25 cellular contexts compared by ENCODE assay signal in genomic region chr4:54647070-54647469, GRCh38. TPM values are rescaled to one million over a fixed set of nuclear protein-coding genes. Genes with fewer than 3 reads are reported as not detected.
DNase-seq lines count a peak whose midpoint lies in the region; ATAC-seq, FAIRE-seq and TF ChIP-seq lines count a peak whose summit lies in the region.
"Had no signal": no experiment of that assay in that cellular context is flagged by ENCODE, and none has a peak within 500 bp of the region (broad histone marks: within the 10 kb centered on the region; RNA-seq: fewer than 3 reads in every experiment).

No MANE protein-coding gene starts in this region.

- H3K4me1 ChIP-seq in IMR-90 (ENCODE audit: control insufficient read depth, insufficient read depth, low read length) = peaks cover 2% of the 10 kb centered on the region; the same call in 1 of the 2 replicates
- no peaks in the 10 kb centered on the region for H3K4me1 ChIP-seq in right atrium auricular region
- no peaks in the 10 kb centered on the region for H3K4me1 ChIP-seq in small intestine (ENCODE audit: control insufficient read depth in 2 of 2, insufficient read depth in 1 of 2, low read depth in 1 of 2, low read length in 1 of 2)
- H3K4me1 ChIP-seq: BLaER1, Caco-2 had no signal

- WGBS in IMR-90 (ENCODE audit: extremely low coverage in 2 of 2, insufficient read length in 1 of 2), 2 experiments = no CpG with 5 or more reads among the region's 4 CpGs
- 49 to 55% (median 49%) methylated on average over 4 of the region's 4 CpGs for WGBS in small intestine, 3 donors

- H4K20me1 ChIP-seq in IMR-90 (ENCODE audit: insufficient read depth, low read length) = no peaks in the 10 kb centered on the region
- H4K20me1 ChIP-seq: BLaER1 had no signal

- POLR2A ChIA-PET in IMR-90 (lab: Charles Lee; ENCODE audit: unreplicated experiment) = no interaction called here

- TF ChIP-seq CTCF in IMR-90 (conservative IDR thresholded peaks at IDR 0.05; ENCODE audit: low read depth, low read length) (no peak), right atrium auricular region (IDR thresholded peaks at IDR 0.05) (no peak)

- no peak overlapping the region for H3K56ac ChIP-seq in IMR-90 (ENCODE audit: extremely low read depth, insufficient read depth, low read length)

- no peaks in the 10 kb centered on the region for H3K79me1 ChIP-seq in IMR-90 (ENCODE audit: low read depth in 1 of 2, low read length in 2 of 2)

- no peak overlapping the region; the same call in 1 of the 2 replicates for H4K91ac ChIP-seq in IMR-90 (ENCODE audit: insufficient read depth, low read depth, low read length)

- TF ChIP-seq RAD21 in IMR-90 (IDR thresholded peaks at IDR 0.05; ENCODE audit: low read length) = no peak

- no peak overlapping the region for H2BK20ac ChIP-seq in IMR-90 (ENCODE audit: low read depth, low read length)

- intact Hi-C loops in IMR-90 (cut with micrococcal nuclease) (no loop called here), left colon (cut with DNase I, micrococcal nuclease) (no loop called here)

- H2BK5ac ChIP-seq in IMR-90 (ENCODE audit: low read depth, low read length, poor library complexity, severe bottlenecking) = no peak overlapping the region

- no peaks in the 10 kb centered on the region for H3K9me1 ChIP-seq in IMR-90 (ENCODE audit: insufficient read depth, low read length)

- CTCF ChIA-PET in IMR-90 (lab: Yijun Ruan, JAX) = no interaction called here

- in situ Hi-C loops in Caki2 (cut with HindIII; ENCODE audit: low pct_unique_long_range_greater_than_20kb, low sequenced_read_pairs) (no loop called here), IMR-90 (cut with MboI; ENCODE audit: low sequenced_read_pairs) (no loop called here)

- FAIRE-seq in small intestine (lab: Jason Lieb, UNC) = no peak
- FAIRE-seq: A204.1, D721Med, GM12878, GM19239 had no signal

- no peak overlapping the region for H3K9ac ChIP-seq in IMR-90 (ENCODE audit: low read depth, low read length)
- H3K9ac ChIP-seq: BLaER1 had no signal

- H3K23ac ChIP-seq in IMR-90 (ENCODE audit: low read depth, low read length) = no peak overlapping the region

- no peak overlapping the region for H2BK120ac ChIP-seq in IMR-90 (ENCODE audit: low read depth, low read length)

- H3K4me2 ChIP-seq in IMR-90 (ENCODE audit: low read depth, low read length) = no peak overlapping the region
- H3K4me2 ChIP-seq: BLaER1 had no signal

- H3K4ac ChIP-seq in IMR-90 (ENCODE audit: low read depth, low read length) = no peak overlapping the region

- H4K8ac ChIP-seq in IMR-90 (ENCODE audit: low read depth in 2 of 2, low read length in 2 of 2) = no peak overlapping the region

- H2AK5ac ChIP-seq in IMR-90 (ENCODE audit: low read depth, low read length) = no peak overlapping the region

- H3K18ac ChIP-seq in IMR-90 (ENCODE audit: low read depth, low read length) = no peak overlapping the region

- no TSS peak for BruUV-seq in IMR-90 (replicated peaks; lab: Mats Ljungman, UMichigan)

- no peak overlapping the region for H3K4me3 ChIP-seq in IMR-90 (ENCODE audit: insufficient read depth, low read depth, low read length)
- no peak overlapping the region for H3K4me3 ChIP-seq in right atrium auricular region
- no peak overlapping the region for H3K4me3 ChIP-seq in small intestine (ENCODE audit: low read depth in 1 of 2, low read length in 2 of 2)
- H3K4me3 ChIP-seq: BLaER1, GM12878 had no signal

- H3K9me3 ChIP-seq in IMR-90 (ENCODE audit: control insufficient read depth, insufficient read depth, low read length) = no peaks in the 10 kb centered on the region
- H3K9me3 ChIP-seq in right atrium auricular region = no peaks in the 10 kb centered on the region
- H3K9me3 ChIP-seq in small intestine (ENCODE audit: control insufficient read depth, low read depth) = no peaks in the 10 kb centered on the region
- H3K9me3 ChIP-seq: BLaER1, Caco-2 had no signal

- peaks cover 2% of the 10 kb centered on the region; the same call in 1 of the 2 replicates for H3K27me3 ChIP-seq in IMR-90 (ENCODE audit: control insufficient read depth, insufficient read depth, low read length)
- H3K27me3 ChIP-seq in right atrium auricular region = no peaks in the 10 kb centered on the region
- no peaks in the 10 kb centered on the region for H3K27me3 ChIP-seq in small intestine (ENCODE audit: control insufficient read depth in 2 of 2, insufficient read depth in 2 of 2, low read length in 2 of 2)
- H3K27me3 ChIP-seq: BLaER1 had no signal

- no peak overlapping the region for H3K14ac ChIP-seq in IMR-90 (replicated peaks; ENCODE audit: low read depth, low read length)

- H3K36me3 ChIP-seq in IMR-90 (ENCODE audit: control insufficient read depth, insufficient read depth, low read length) (no peaks in the 10 kb centered on the region), right atrium auricular region (no peaks in the 10 kb centered on the region), small intestine (ENCODE audit: control insufficient read depth in 2 of 2, insufficient read depth in 2 of 2, low read length in 2 of 2) (no peaks in the 10 kb centered on the region)
- H3K36me3 ChIP-seq: BLaER1 had no signal

- dilution Hi-C loops in IMR-90 (cut with HindIII; ENCODE audit: low sequenced_read_pairs, unreplicated experiment) = no loop called here

- ATAC-seq in IMR-90 (ENCODE audit: low read depth) (no peak), left colon (peak; percentile 13), HG02840 (IDR thresholded peaks at IDR 0.05; ENCODE audit: low FRiP score, unreplicated experiment) (no peak)
- ATAC-seq: CD8-positive, alpha-beta T cell; GM12878 had no signal

- no peak overlapping the region for H3K27ac ChIP-seq in IMR-90 (ENCODE audit: insufficient read depth, low read length)
- H3K27ac ChIP-seq in right atrium auricular region = no peak overlapping the region
- H3K27ac ChIP-seq in small intestine (ENCODE audit: low read depth in 1 of 2, low read length in 1 of 2) = no peak overlapping the region
- H3K27ac ChIP-seq: 22Rv1, BLaER1, C4-2B had no signal

- no peak for TF ChIP-seq POLR2A in IMR-90 (IDR thresholded peaks at IDR 0.05; ENCODE audit: low read depth, low read length)

- H2AK9ac ChIP-seq in IMR-90 (replicated peaks; ENCODE audit: low read depth, low read length, poor library complexity) = no peak overlapping the region

- H4K5ac ChIP-seq in IMR-90 (ENCODE audit: low read depth, low read length) = no peak overlapping the region

- no peak overlapping the region for H2BK15ac ChIP-seq in IMR-90 (ENCODE audit: low read depth, low read length)

- no peak overlapping the region for H2AFZ ChIP-seq in IMR-90 (replicated peaks; ENCODE audit: low read length, poor library complexity)

- peak; percentile 26 for DNase-seq in Caki2 (ENCODE audit: low read depth)
- DNase-seq in IMR-90 = no peak
- DNase-seq in left colon = no peak
- DNase-seq in renal cortical epithelial cell (ENCODE audit: low read depth) = peak; percentile 2
- no peak for DNase-seq in right atrium auricular region (ENCODE audit: low spot score)
- DNase-seq in small intestine = no peak
- DNase-seq: Caco-2; CD4-positive, CD25-positive, alpha-beta regulatory T cell; CD8-positive, alpha-beta T cell; DMS 273 treated with DMSO at 0.1 percent for 48 hours; DMS79; EL; GDM1; GOT3; H7; HCEC 1CT had no signal

TF ChIP-seq in IMR-90, 13 proteins besides CTCF, POLR2A, EP300 and RAD21:
- TF ChIP-seq MAFK (IDR thresholded peaks at IDR 0.05; ENCODE audit: low read depth, low read length) (0 out of 2 replicates have a peak, but pooled peaks have one; percentile 11), MXI1 (IDR thresholded peaks at IDR 0.05; ENCODE audit: borderline replicate concordance, low read depth, low read length) (no peak)

RNA-seq across cellular contexts. Expression of gene KIT, which starts 10.7 kb away (rescaled TPM):
- total RNA-seq in Caki2 (2014; rRNA removed; shearing (Covaris generic); ENCODE audit: low replicate concordance) = 0.44 TPM in 1 of 2 replicates, not detected in the other
- total RNA-seq in IMR-90 (2012; rRNA removed) = 5.9 and 6.9 TPM in 2 replicates
- polyA plus RNA-seq in IMR-90 (2012; rRNA removed) = 2.9 and 3.3 TPM in 2 replicates
- polyA plus RNA-seq in IMR-90 (2012; cell fraction: cytosol; rRNA removed) = 4.5 and 4.9 TPM in 2 replicates
- 11.2 and 13.0 TPM in 2 replicates for polyA plus RNA-seq in IMR-90 (2012; cell fraction: nucleus; rRNA removed; ENCODE audit: low replicate concordance)
- total RNA-seq in left colon = 1 to 10 TPM; 4.1 to 10.0 TPM
- under 0.01 and 0.10 TPM in 2 replicates for total RNA-seq in renal cortical epithelial cell
- 1 to 10 TPM; 1.5 to 2.6 TPM for total RNA-seq in right atrium auricular region
- 1 to 10 TPM in 1 of 3 donors, under 1 TPM in 2; 0.22 to 3.9 (median 0.54) TPM for polyA plus RNA-seq in small intestine
- total RNA-seq: B cell, GM12878 had no signal
- polyA plus RNA-seq: CD4-positive, CD25-positive, alpha-beta regulatory T cell had no signal

Comparison
In these comparisons a context has a peak if more than half of its experiments do, and no peak if none do; other contexts are left out.
1. DNase-seq: peak in Caki2 (single experiment) and renal cortical epithelial cell (single experiment); none in IMR-90 (single experiment), left colon (0 of 2), right atrium auricular region (single experiment) and small intestine (single experiment).